In genomic region chr18:49046125-49046524, GRCh38 we compare ENCODE assay signal across 13 cellular contexts.
"Had no signal": no experiment of that assay in that cellular context is flagged by ENCODE, and none has a peak within 500 bp of the region (broad histone marks: within the 10 kb centered on the region; RNA-seq: fewer than 3 reads in every experiment).

No MANE protein-coding gene starts in this region.

- H3K27me3 ChIP-seq: ascending aorta, hepatocyte, neutrophil, uterus had no signal

- H3K27ac Mint-ChIP-seq: T-cell had no signal

- DNase-seq: activated T-cell treated with anti-CD3 and anti-CD28 coated beads, Interleukin-2, amount 50 U/mL, for 4 hours; effector CD4-positive, alpha-beta T cell; left ventricle myocardium superior; mesenchymal stem cell; posterior cingulate gyrus; stimulated activated CD4-positive, alpha-beta T cell treated with anti-CD3 and anti-CD28 coated beads, Interleukin-4, amount 100 ng/mL, for 4 hours; T-cell; uterus had no signal

- H3K9me3 ChIP-seq: ascending aorta, neutrophil, uterus had no signal

- H3K4me1 ChIP-seq: ascending aorta, uterus had no signal

- H3K4me2 ChIP-seq: hepatocyte had no signal

- ATAC-seq: activated T-cell treated with anti-CD3 and anti-CD28 coated beads, Interleukin-2, amount 50 U/mL, for 4 hours; left ventricle myocardium superior; T-cell had no signal

- H3K36me3 ChIP-seq: uterus had no signal

- H3K4me3 ChIP-seq: ascending aorta, coronary artery, hepatocyte, skin epidermis, uterus had no signal

- H3K27me3 Mint-ChIP-seq: T-cell had no signal

- H3K4me3 Mint-ChIP-seq: activated T-cell treated with anti-CD3 and anti-CD28 coated beads, Interleukin-2, amount 50 U/mL, for 4 hours; T-cell had no signal

- H3K27ac ChIP-seq: ascending aorta, coronary artery, hepatocyte, neutrophil, skin epidermis, uterus had no signal

- H2AFZ ChIP-seq: hepatocyte had no signal

- H3K79me2 ChIP-seq: hepatocyte had no signal

- H3K9me3 Mint-ChIP-seq: T-cell had no signal
